Comparison of ENCODE assay signal across 8 cellular contexts in genomic region chr11:104897891-104898684, GRCh38. TPM values are rescaled to one million over a fixed set of nuclear protein-coding genes. Genes with fewer than 3 reads are reported as not detected.
A peak's percentile ranks its signal among the peaks of the same experiment; 100 is the strongest.
DNase-seq lines count a peak whose midpoint lies in the region; ATAC-seq and TF ChIP-seq lines count a peak whose summit lies in the region.

CASP12 (minus strand) TSS chr11:104898460.

- no peaks in the 10 kb centered on the region for H3K9me3 Mint-ChIP-seq in stimulated activated memory B cell treated with anti-CD40 and anti-IgM and Interleukin-4, amounts not matched to agents 10 μg/mL and 1 μg/mL and 100 μg/mL, for 72 hours

- TF ChIP-seq CTCF in OCI-LY1 (IDR thresholded peaks at IDR 0.05; ENCODE audit: low read length) (no peak), gastroesophageal sphincter (IDR thresholded peaks at IDR 0.05) (no peak)

- H3K27me3 ChIP-seq in OCI-LY1 (ENCODE audit: insufficient read depth, low read length) (no peaks in the 10 kb centered on the region), gastroesophageal sphincter (no peaks in the 10 kb centered on the region)

- H3K4me2 ChIP-seq in OCI-LY1 (ENCODE audit: low read length) = peak within 1 kb of the TSS; percentile 48

- no peaks in the 10 kb centered on the region for H3K36me3 ChIP-seq in OCI-LY1 (ENCODE audit: insufficient read depth, low read length)
- H3K36me3 ChIP-seq in gastroesophageal sphincter = peaks cover 0 to 6% of the 10 kb centered on the region in 2 donors

- peak within 1 kb of the TSS; percentile 7 for H2AFZ ChIP-seq in OCI-LY1 (ENCODE audit: low read length)

- H3K4me3 Mint-ChIP-seq in stimulated activated memory B cell treated with anti-CD40 and anti-IgM and Interleukin-4, amounts not matched to agents 10 μg/mL and 1 μg/mL and 100 μg/mL, for 72 hours = peak within 1 kb of the TSS; percentile 53

- H3F3A ChIP-seq in OCI-LY1 (ENCODE audit: insufficient read depth, low read length) = no peaks in the 10 kb centered on the region

- H3K4me1 ChIP-seq in OCI-LY1 (ENCODE audit: insufficient read depth, low read length, severe bottlenecking) (peaks cover 15% of the 10 kb centered on the region), gastroesophageal sphincter (peaks cover 0 to 63% (median 15%) of the 10 kb centered on the region in 3 donors)

- TF ChIP-seq EP300 in gastroesophageal sphincter (IDR thresholded peaks at IDR 0.05) = no peak

- H3K9ac ChIP-seq in OCI-LY1 (ENCODE audit: low read length) = no peak within 1 kb of the TSS

- no peak for DNase-seq in SHP77 (lab: John Stamatoyannopoulos, UW)

- peak within 1 kb of the TSS; percentile 53 for H3K27ac ChIP-seq in OCI-LY1 (ENCODE audit: low read depth, low read length, poor library complexity, severe bottlenecking)
- H3K27ac ChIP-seq in gastroesophageal sphincter = peak within 1 kb of the TSS; percentile 76 to 83 (median 80)

- H3K4me3 ChIP-seq in OCI-LY1 (ENCODE audit: low read depth, low read length, poor library complexity, severe bottlenecking) (peak within 1 kb of the TSS; percentile 24), gastroesophageal sphincter (peak within 1 kb of the TSS; percentile 44 to 57)

- ATAC-seq in GM21360 (IDR thresholded peaks at IDR 0.05; ENCODE audit: unreplicated experiment) (peak; percentile 78), gastroesophageal sphincter (peak; percentile 70), GM18517 (IDR thresholded peaks at IDR 0.05; ENCODE audit: unreplicated experiment) (no peak), GM19455 (IDR thresholded peaks at IDR 0.05; ENCODE audit: unreplicated experiment) (no peak), HG03439 (IDR thresholded peaks at IDR 0.05; ENCODE audit: unreplicated experiment) (no peak)
- peak; percentile 67 for ATAC-seq in stimulated activated memory B cell treated with anti-CD40 and anti-IgM and Interleukin-4, amounts not matched to agents 10 μg/mL and 1 μg/mL and 100 μg/mL, for 72 hours

- H3K79me2 ChIP-seq in OCI-LY1 (ENCODE audit: insufficient read depth, low read length) = no peaks in the 10 kb centered on the region

- peaks cover 34% of the 10 kb centered on the region for H3K4me1 Mint-ChIP-seq in stimulated activated memory B cell treated with anti-CD40 and anti-IgM and Interleukin-4, amounts not matched to agents 10 μg/mL and 1 μg/mL and 100 μg/mL, for 72 hours

- no peaks in the 10 kb centered on the region for H3K27me3 Mint-ChIP-seq in stimulated activated memory B cell treated with anti-CD40 and anti-IgM and Interleukin-4, amounts not matched to agents 10 μg/mL and 1 μg/mL and 100 μg/mL, for 72 hours

- TF ChIP-seq POLR2A in gastroesophageal sphincter (IDR thresholded peaks at IDR 0.05) = no peak

- H3K9me3 ChIP-seq in OCI-LY1 (ENCODE audit: low read length) = no peaks in the 10 kb centered on the region
- H3K9me3 ChIP-seq in gastroesophageal sphincter = no peaks in the 10 kb centered on the region

- 27 to 42% methylated on average over 8 to 9 of the region's 9 CpGs for WGBS in gastroesophageal sphincter (ENCODE audit: low coverage in 1 of 2), 2 donors

- H3K9me2 ChIP-seq in OCI-LY1 (ENCODE audit: low read depth, low read length) = no peaks in the 10 kb centered on the region

- peak within 1 kb of the TSS; percentile 76 for H3K27ac Mint-ChIP-seq in stimulated activated memory B cell treated with anti-CD40 and anti-IgM and Interleukin-4, amounts not matched to agents 10 μg/mL and 1 μg/mL and 100 μg/mL, for 72 hours

- no peaks in the 10 kb centered on the region for H3K36me3 Mint-ChIP-seq in stimulated activated memory B cell treated with anti-CD40 and anti-IgM and Interleukin-4, amounts not matched to agents 10 μg/mL and 1 μg/mL and 100 μg/mL, for 72 hours

- no peaks in the 10 kb centered on the region for H4K20me1 ChIP-seq in OCI-LY1 (ENCODE audit: insufficient read depth, low read length)

RNA-seq across cellular contexts. Expression of gene CASP12, which starts in this region (rescaled TPM):
- total RNA-seq in gastroesophageal sphincter = 1 to 10 TPM; 1.2 to 8.9 (median 2.2) TPM

Comparison
In these comparisons a context has a peak if more than half of its experiments do, and no peak if none do; other contexts are left out.
1. ATAC-seq: peak in GM21360 (single experiment), gastroesophageal sphincter (single experiment) and stimulated activated memory B cell treated with anti-CD40 and anti-IgM and Interleukin-4, amounts not matched to agents 10 μg/mL and 1 μg/mL and 100 μg/mL, for 72 hours (single experiment); none in GM18517 (single experiment), GM19455 (single experiment) and HG03439 (single experiment).